11 cellular contexts compared by ENCODE assay signal in the genomic region with DNA sequence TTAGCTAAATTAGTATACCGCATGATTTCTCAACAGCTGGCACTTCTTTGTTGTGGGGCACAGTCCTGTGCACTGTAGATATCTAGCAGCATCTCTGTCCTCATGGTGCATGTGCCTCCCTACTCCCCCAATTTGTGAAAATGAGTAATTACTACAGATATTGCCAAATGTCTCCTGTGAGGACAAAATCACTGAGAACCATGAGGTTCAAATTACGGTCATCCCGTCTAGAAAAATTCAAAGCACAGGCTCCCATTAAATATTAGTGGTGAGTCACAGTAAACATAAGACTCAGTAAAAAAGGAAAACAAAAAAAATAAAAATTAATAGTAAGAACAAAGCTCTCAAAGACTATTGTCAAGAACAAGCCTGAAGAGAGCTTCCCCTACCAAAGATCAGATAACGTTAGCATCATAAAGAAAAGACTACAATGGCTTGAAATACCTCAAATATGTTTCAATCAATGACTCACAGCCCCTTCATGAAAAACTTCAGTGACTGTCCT. TPM values are rescaled to one million over a fixed set of nuclear protein-coding genes. Genes with fewer than 3 reads are reported as not detected.
DNase-seq lines count a peak whose midpoint lies in the region; ATAC-seq and TF ChIP-seq lines count a peak whose summit lies in the region.
"Had no signal": no experiment of that assay in that cellular context is flagged by ENCODE, and none has a peak within 500 bp of the region (broad histone marks: within the 10 kb centered on the region; RNA-seq: fewer than 3 reads in every experiment).

No MANE protein-coding gene starts in this region.

- H3K4me1 ChIP-seq in SK-N-SH (ENCODE audit: control insufficient read depth in 1 of 2, insufficient read depth in 2 of 2, low read depth in 1 of 2, low read length in 1 of 2) = peaks cover 2 to 17% of the 10 kb centered on the region in 2 experiments; a peak in 3 of 4 replicates

- TF ChIP-seq CTCF in SK-N-SH (IDR thresholded peaks at IDR 0.05) = no peak
- TF ChIP-seq CTCF in foreskin fibroblast (IDR thresholded peaks at IDR 0.05; ENCODE audit: low read depth, low read length) = no peak

- ATAC-seq in activated CD4-positive, CD25-positive, alpha-beta regulatory T cell treated with anti-CD3 and anti-CD28 coated beads, Interleukin-2, amount 50 U/mL, for 24 hours = peak; percentile 51 to 72
- peak; percentile 44 for ATAC-seq in stimulated activated naive CD8-positive, alpha-beta T cell treated with anti-CD3 and anti-CD28 coated beads, Interleukin-15, Interleukin-2, amounts not matched to agents 100 U/mL and 50 U/mL, for 24 hours
- ATAC-seq in GM18861 (IDR thresholded peaks at IDR 0.05; ENCODE audit: unreplicated experiment) = no peak
- ATAC-seq in HG03159 (IDR thresholded peaks at IDR 0.05; ENCODE audit: unreplicated experiment) = no peak

- peaks cover 57% of the 10 kb centered on the region for H4K20me1 ChIP-seq in SK-N-SH (ENCODE audit: insufficient read depth)

- H3K9me3 ChIP-seq in SK-N-SH = no peaks in the 10 kb centered on the region
- H3K9me3 ChIP-seq: right atrium auricular region had no signal

- H3K9me2 ChIP-seq in SK-N-SH = no peaks in the 10 kb centered on the region

- H3K79me2 ChIP-seq in SK-N-SH (ENCODE audit: insufficient read depth) = peaks cover 83% of the 10 kb centered on the region

- peak overlapping the region; percentile 1; the same call in 1 of the 2 replicates for H3K9ac ChIP-seq in SK-N-SH

- peak overlapping the region; percentile 9 to 87; a peak in 3 of 4 replicates for H3K27ac ChIP-seq in SK-N-SH (ENCODE audit: low read depth in 2 of 2, low read length in 1 of 2)
- H3K27ac ChIP-seq: right atrium auricular region had no signal

- CTCF ChIA-PET in SK-N-SH (lab: Yijun Ruan, JAX) = interaction anchor here (0.7 to 5.5 kb wide), 12 partner anchors 9 to 470 kb away, joined by 3 to 48 read pairs (median 4); no protein-coding TSS in a partner anchor

- peak overlapping the region; percentile 17; the same call in 1 of the 2 replicates for H3K4me2 ChIP-seq in SK-N-SH

- WGBS in SK-N-SH (ENCODE audit: low lambda C conversion rate) = 29% methylated on average over 4 of the region's 4 CpGs

- H2AFZ ChIP-seq in SK-N-SH (ENCODE audit: low read depth) = no peak overlapping the region

- no peak for TF ChIP-seq RAD21 in SK-N-SH (IDR thresholded peaks at IDR 0.05; ENCODE audit: low read length)

- no peak for DNase-seq in activated CD4-positive, CD25-positive, alpha-beta regulatory T cell (lab: John Stamatoyannopoulos, UW)
- DNase-seq in SK-N-SH = no peak
- DNase-seq in foreskin fibroblast = peak; percentile 68 to 85
- no peak for DNase-seq in stimulated activated naive CD8-positive, alpha-beta T cell treated with anti-CD3 and anti-CD28 coated beads, Interleukin-15, Interleukin-2, amounts not matched to agents 100 U/mL and 50 U/mL, for 24 hours
- DNase-seq in C1 segment of cervical spinal cord (lab: John Stamatoyannopoulos, UW) = no peak
- DNase-seq: activated naive CD8-positive, alpha-beta T cell treated with anti-CD3 and anti-CD28 coated beads, Interleukin-2, amount 10 ng/mL, durations not matched to agents 7 days and 5 days; NCI-H1694 had no signal

- H3K36me3 ChIP-seq in SK-N-SH (replicated peaks in 1 of 2; ENCODE audit: control insufficient read depth in 1 of 2, insufficient read depth in 2 of 2, low read length in 1 of 2) = peaks cover 15 to 30% of the 10 kb centered on the region in 2 experiments
- H3K36me3 ChIP-seq: right atrium auricular region had no signal

- no peaks in the 10 kb centered on the region for H3K27me3 ChIP-seq in SK-N-SH (ENCODE audit: insufficient read depth)
- H3K27me3 ChIP-seq: right atrium auricular region had no signal

- TF ChIP-seq EP300 in SK-N-SH (IDR thresholded peaks at IDR 0.05; ENCODE audit: borderline replicate concordance in 1 of 2, low read depth in 1 of 2, low read length in 1 of 2) = peak in 1 of 2 experiments; percentile 37; a peak in 1 of 4 replicates

- POLR2A ChIA-PET in SK-N-SH (lab: Yijun Ruan, JAX) = interaction anchor here (1.2 kb wide), 1 partner anchor 11 kb away, joined by 3 read pairs; no protein-coding TSS in a partner anchor

- H3F3A ChIP-seq in SK-N-SH (replicated peaks; ENCODE audit: insufficient read depth) = peaks cover 53% of the 10 kb centered on the region

- no peak overlapping the region for H3K4me3 ChIP-seq in SK-N-SH (ENCODE audit: low read depth in 2 of 2, low read length in 1 of 2)
- H3K4me3 ChIP-seq in foreskin fibroblast (ENCODE audit: low read depth in 1 of 2, low read length in 2 of 2) = no peak overlapping the region
- H3K4me3 ChIP-seq: right atrium auricular region had no signal

TF ChIP-seq in SK-N-SH, 30 proteins besides CTCF, POLR2A, EP300 and RAD21:
- TF ChIP-seq PBX3 (IDR thresholded peaks at IDR 0.05) (peak; percentile 10), JUND (IDR thresholded peaks at IDR 0.05) (peak; percentile 62), FOSL2 (IDR thresholded peaks at IDR 0.05; ENCODE audit: borderline replicate concordance, low read depth) (peak; percentile 50), RXRA (IDR thresholded peaks at IDR 0.05; ENCODE audit: borderline replicate concordance, low read depth) (peak; percentile 95), USF1 (IDR thresholded peaks at IDR 0.05; ENCODE audit: borderline replicate concordance, low read depth) (no peak), TCF12 (IDR thresholded peaks at IDR 0.05) (peak; percentile 72)
- TF ChIP-seq, protein P1, sequence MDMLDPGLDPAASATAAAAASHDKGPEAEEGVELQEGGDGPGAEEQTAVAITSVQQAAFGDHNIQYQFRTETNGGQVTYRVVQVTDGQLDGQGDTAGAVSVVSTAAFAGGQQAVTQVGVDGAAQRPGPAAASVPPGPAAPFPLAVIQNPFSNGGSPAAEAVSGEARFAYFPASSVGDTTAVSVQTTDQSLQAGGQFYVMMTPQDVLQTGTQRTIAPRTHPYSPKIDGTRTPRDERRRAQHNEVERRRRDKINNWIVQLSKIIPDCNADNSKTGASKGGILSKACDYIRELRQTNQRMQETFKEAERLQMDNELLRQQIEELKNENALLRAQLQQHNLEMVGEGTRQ (IDR thresholded peaks at IDR 0.05; ENCODE audit: borderline replicate concordance, low read depth, low read length) = no peak
- TF ChIP-seq, protein P2, sequence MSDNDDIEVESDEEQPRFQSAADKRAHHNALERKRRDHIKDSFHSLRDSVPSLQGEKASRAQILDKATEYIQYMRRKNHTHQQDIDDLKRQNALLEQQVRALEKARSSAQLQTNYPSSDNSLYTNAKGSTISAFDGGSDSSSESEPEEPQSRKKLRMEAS (IDR thresholded peaks at IDR 0.05; ENCODE audit: low read depth) = peak; percentile 62; the same call in 1 of the 2 replicates

RNA-seq across cellular contexts. Expression of gene STH, which starts 57.8 kb away (rescaled TPM):
- not detected in 2 replicates for polyA plus RNA-seq in SK-N-SH (2012; rRNA removed)
- not detected in 2 replicates for polyA plus RNA-seq in SK-N-SH (2012; cell fraction: cytosol; rRNA removed)
- not detected in 2 replicates for polyA plus RNA-seq in SK-N-SH (2012; cell fraction: nucleus; rRNA removed)

Comparison
In these comparisons a context has a peak if more than half of its experiments do, and no peak if none do; other contexts are left out.
1. ATAC-seq: peak in activated CD4-positive, CD25-positive, alpha-beta regulatory T cell treated with anti-CD3 and anti-CD28 coated beads, Interleukin-2, amount 50 U/mL, for 24 hours (2 of 2) and stimulated activated naive CD8-positive, alpha-beta T cell treated with anti-CD3 and anti-CD28 coated beads, Interleukin-15, Interleukin-2, amounts not matched to agents 100 U/mL and 50 U/mL, for 24 hours (single experiment); none in GM18861 (single experiment) and HG03159 (single experiment).
2. DNase-seq: peak in foreskin fibroblast (2 of 2); none in activated CD4-positive, CD25-positive, alpha-beta regulatory T cell (0 of 4), SK-N-SH (single experiment), stimulated activated naive CD8-positive, alpha-beta T cell treated with anti-CD3 and anti-CD28 coated beads, Interleukin-15, Interleukin-2, amounts not matched to agents 100 U/mL and 50 U/mL, for 24 hours (single experiment) and C1 segment of cervical spinal cord (0 of 14).